Comparison of ENCODE assay signal across 8 cellular contexts in genomic region chr1:155139895-155140629, GRCh38. TPM values are rescaled to one million over a fixed set of nuclear protein-coding genes. Genes with fewer than 3 reads are reported as not detected.
DNase-seq lines count a peak whose midpoint lies in the region; ATAC-seq and FAIRE-seq lines count a peak whose summit lies in the region.

Gene DPM3 (minus strand): TSS chr1:155140531. CDS start chr1:155140240, 291 bp downstream.

- peaks cover 8% of the 10 kb centered on the region for H3K36me3 Mint-ChIP-seq in activated T-cell treated with anti-CD3 and anti-CD28 coated beads, Interleukin-2, amount 50 U/mL, for 4 hours (ENCODE audit: insufficient read depth)

- in situ Hi-C loops in KBM-7 (cut with MboI; ENCODE audit: low pct_unique_long_range_greater_than_20kb, low sequenced_read_pairs): no loop called here

- no peaks in the 10 kb centered on the region for H3K9me3 ChIP-seq in muscle layer of duodenum (ENCODE audit: control insufficient read depth in 1 of 2, low read length in 2 of 2)

- no peaks in the 10 kb centered on the region for H3K9me3 Mint-ChIP-seq in activated T-cell treated with anti-CD3 and anti-CD28 coated beads, Interleukin-2, amount 50 U/mL, for 4 hours

- H3K4me1 ChIP-seq in muscle layer of duodenum (ENCODE audit: control insufficient read depth in 1 of 2, insufficient read depth in 2 of 2, low read length in 2 of 2): peaks cover 12 to 21% of the 10 kb centered on the region in 2 donors

- FAIRE-seq in RCC 7860 (lab: Jason Lieb, UNC): no peak

- H3K4me3 ChIP-seq in muscle layer of duodenum (ENCODE audit: low read depth in 1 of 2, low read length in 2 of 2): peak within 1 kb of the TSS; percentile 73 to 90

- H3K4me3 Mint-ChIP-seq in activated T-cell treated with anti-CD3 and anti-CD28 coated beads, Interleukin-2, amount 50 U/mL, for 4 hours: peak within 1 kb of the TSS; percentile 98

- H3K27me3 ChIP-seq in muscle layer of duodenum (ENCODE audit: low read depth, low read length): no peaks in the 10 kb centered on the region

- peaks cover 37% of the 10 kb centered on the region for H3K4me1 Mint-ChIP-seq in activated T-cell treated with anti-CD3 and anti-CD28 coated beads, Interleukin-2, amount 50 U/mL, for 4 hours (ENCODE audit: low read depth)

- DNase-seq in COR-L47 (lab: John Stamatoyannopoulos, UW) (peak; percentile 77), KBM-7 (peak; percentile 86), RCC 7860 (ENCODE audit: low spot score) (peak; percentile 44)
- DNase-seq in activated T-cell treated with anti-CD3 and anti-CD28 coated beads, Interleukin-2, amount 50 U/mL, for 4 hours: peak; percentile 83
- DNase-seq in stimulated activated CD8-positive, alpha-beta memory T cell treated with anti-CD3 and anti-CD28 coated beads, Interleukin-7, amount 100 ng/mL, for 4 hours (ENCODE audit: low read depth in 2 of 2): peak; percentile 78 to 83

- peaks cover 0 to 3% of the 10 kb centered on the region in 2 donors for H3K36me3 ChIP-seq in muscle layer of duodenum (ENCODE audit: control insufficient read depth in 1 of 2, insufficient read depth in 2 of 2, low read length in 2 of 2)

- H3K27me3 Mint-ChIP-seq in activated T-cell treated with anti-CD3 and anti-CD28 coated beads, Interleukin-2, amount 50 U/mL, for 4 hours (ENCODE audit: low read depth): no peaks in the 10 kb centered on the region

- ATAC-seq in GM21515 (IDR thresholded peaks at IDR 0.05; ENCODE audit: unreplicated experiment) (peak; percentile 70), esophagus mucosa (peak; percentile 64)
- ATAC-seq in activated T-cell treated with anti-CD3 and anti-CD28 coated beads, Interleukin-2, amount 50 U/mL, for 4 hours: peak; percentile 78 to 79

- H3K27ac ChIP-seq in muscle layer of duodenum (ENCODE audit: low read length): peak within 1 kb of the TSS; percentile 96

RNA-seq across cellular contexts. Expression of gene DPM3, which starts in this region (rescaled TPM):
- total RNA-seq in activated T-cell treated with anti-CD3 and anti-CD28 coated beads, Interleukin-2, amount 50 U/mL, for 4 hours: 10 to 100 TPM; 28.2 to 39.2 (median 33.0) TPM
- 62.4 TPM for total RNA-seq in esophagus mucosa

Comparison
In these comparisons a context has a peak if more than half of its experiments do, and no peak if none do; other contexts are left out.
1. Peak in every context shown above with its lines: DNase-seq, ATAC-seq, H3K4me3 ChIP-seq and H3K27ac ChIP-seq.